ENCODE assay signal across 15 cellular contexts in the genomic region with DNA sequence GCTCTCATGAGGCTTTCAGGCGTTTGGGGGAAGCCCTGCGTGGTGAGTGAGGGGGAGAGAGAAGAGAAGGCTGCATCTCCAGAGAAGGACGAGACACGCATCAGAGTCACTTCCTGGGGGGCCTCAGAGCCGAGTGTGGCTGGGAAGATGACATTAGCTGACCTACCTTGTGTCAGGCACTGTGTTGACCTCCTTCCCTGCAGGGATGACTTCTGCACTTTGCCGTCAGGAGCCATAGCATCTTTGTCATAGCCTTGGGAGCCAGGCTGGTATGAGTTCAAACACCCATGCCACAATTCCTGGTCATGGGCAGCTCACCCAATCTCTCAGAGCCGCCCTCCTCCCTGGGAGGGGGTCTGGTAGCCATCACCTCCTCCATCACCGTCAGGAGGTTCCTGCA. TPM values are rescaled to one million over a fixed set of nuclear protein-coding genes. Genes with fewer than 3 reads are reported as not detected.
DNase-seq lines count a peak whose midpoint lies in the region; ATAC-seq, FAIRE-seq and TF ChIP-seq lines count a peak whose summit lies in the region.
"Had no signal": no experiment of that assay in that cellular context is flagged by ENCODE, and none has a peak within 500 bp of the region (broad histone marks: within the 10 kb centered on the region; RNA-seq: fewer than 3 reads in every experiment).

No MANE protein-coding gene starts in this region.

- ATAC-seq in stimulated activated naive CD8-positive, alpha-beta T cell treated with anti-CD3 and anti-CD28 coated beads, Interleukin-15, amount 100 ng/mL, for 72 hours = no peak

- H3K36me3 ChIP-seq in WERI-Rb-1 (peaks cover 11% of the 10 kb centered on the region), esophagus (ENCODE audit: control insufficient read depth in 2 of 2, insufficient read depth in 2 of 2, low read length in 1 of 2) (no peaks in the 10 kb centered on the region), tibial artery (no peaks in the 10 kb centered on the region)

- H3K4me1 ChIP-seq in esophagus (ENCODE audit: control insufficient read depth in 2 of 2, insufficient read depth in 2 of 2, low read length in 1 of 2) (peaks cover 3 to 11% of the 10 kb centered on the region in 2 donors), tibial artery (peaks cover 8 to 54% (median 35%) of the 10 kb centered on the region in 4 donors)

- peaks cover 16% of the 10 kb centered on the region for H3K36me3 Mint-ChIP-seq in nephron progenitor cell (ENCODE audit: low read depth)

- no peaks in the 10 kb centered on the region for H3K27me3 ChIP-seq in WERI-Rb-1 (ENCODE audit: insufficient read depth, low read depth, severe bottlenecking)
- no peaks in the 10 kb centered on the region for H3K27me3 ChIP-seq in esophagus (ENCODE audit: control insufficient read depth in 1 of 2, insufficient read depth in 2 of 2, low read length in 2 of 2)
- no peaks in the 10 kb centered on the region for H3K27me3 ChIP-seq in tibial artery

- intact Hi-C loops in tibial artery (cut with DNase I; ENCODE audit: low total_unique reads) = no loop called here

- peak overlapping the region; percentile 76 for H3K27ac ChIP-seq in WERI-Rb-1
- peak overlapping the region; percentile 61 to 85 for H3K27ac ChIP-seq in esophagus (ENCODE audit: low read depth in 2 of 2, low read length in 1 of 2)
- H3K27ac ChIP-seq in tibial artery = peak overlapping the region; percentile 84 to 90

- H3K9me3 Mint-ChIP-seq in nephron progenitor cell = peaks cover 23% of the 10 kb centered on the region
- peaks cover 16 to 31% of the 10 kb centered on the region in 2 donors for H3K9me3 Mint-ChIP-seq in stimulated activated naive CD8-positive, alpha-beta T cell treated with anti-CD3 and anti-CD28 coated beads, Interleukin-15, amount 100 ng/mL, for 72 hours

- no peak overlapping the region for H3K4me3 Mint-ChIP-seq in nephron progenitor cell
- no peak overlapping the region for H3K4me3 Mint-ChIP-seq in stimulated activated naive CD8-positive, alpha-beta T cell treated with anti-CD3 and anti-CD28 coated beads, Interleukin-15, amount 100 ng/mL, for 72 hours
- H3K4me3 Mint-ChIP-seq: memory B cell had no signal

- H3K4me3 ChIP-seq in WERI-Rb-1 (ENCODE audit: low read depth, low read length) (no peak overlapping the region), esophagus (ENCODE audit: low read depth in 1 of 2, low read length in 2 of 2) (no peak overlapping the region), tibial artery (no peak overlapping the region)

- peaks cover 45% of the 10 kb centered on the region for H3K4me1 Mint-ChIP-seq in nephron progenitor cell
- H3K4me1 Mint-ChIP-seq in stimulated activated naive CD8-positive, alpha-beta T cell treated with anti-CD3 and anti-CD28 coated beads, Interleukin-15, amount 100 ng/mL, for 72 hours = peaks cover 4% of the 10 kb centered on the region
- H3K4me1 Mint-ChIP-seq: memory B cell had no signal

- WGBS in esophagus, 2 donors = 69% methylated on average over 8 of the region's 8 CpGs

- no peak for TF ChIP-seq CTCF in WERI-Rb-1 (IDR thresholded peaks at IDR 0.05; ENCODE audit: low read depth, low read length)
- TF ChIP-seq CTCF in nephron progenitor cell (IDR thresholded peaks at IDR 0.05) = no peak
- no peak for TF ChIP-seq CTCF in tibial artery (IDR thresholded peaks at IDR 0.05)

- H3K9me3 ChIP-seq in WERI-Rb-1 (ENCODE audit: severe bottlenecking) (peaks cover 8% of the 10 kb centered on the region), esophagus (ENCODE audit: control insufficient read depth in 2 of 2, insufficient read depth in 1 of 2, low read depth in 1 of 2, low read length in 1 of 2) (peaks cover 0 to 3% of the 10 kb centered on the region in 2 donors), tibial artery (peaks cover 0 to 6% (median 0%) of the 10 kb centered on the region in 3 donors)

- DNase-seq in WERI-Rb-1 = no peak
- DNase-seq in nephron progenitor cell = no peak
- peak in 1 of 2 donors; percentile 46 for DNase-seq in tibial artery
- no peak for DNase-seq in AG08395 (ENCODE audit: low spot score)
- DNase-seq in GM19239 (ENCODE audit: insufficient read length, low spot score) = no peak
- DNase-seq in stimulated activated naive CD8-positive, alpha-beta T cell treated with anti-CD3 and anti-CD28 coated beads, Interleukin-15, amount 100 ng/mL, for 72 hours = no peak
- DNase-seq: activated CD8-positive, alpha-beta memory T cell treated with anti-CD3 and anti-CD28 coated beads for 24 hours; activated effector memory CD4-positive, alpha-beta T cell treated with Interleukin-2 at 50 U/mL for 16 hours; effector CD8-positive, alpha-beta T cell; NCI-H2107; NCI-H526 treated with DMSO at 0.1 percent for 48 hours; nucleus accumbens had no signal

- peaks cover 4% of the 10 kb centered on the region for H3K27me3 Mint-ChIP-seq in nephron progenitor cell (ENCODE audit: low read depth, poor library complexity)
- H3K27me3 Mint-ChIP-seq in stimulated activated naive CD8-positive, alpha-beta T cell treated with anti-CD3 and anti-CD28 coated beads, Interleukin-15, amount 100 ng/mL, for 72 hours = peaks cover 7% of the 10 kb centered on the region

- FAIRE-seq in GM19239 (lab: Jason Lieb, UNC) = no peak
- FAIRE-seq: GM18507 had no signal

- H3K27ac Mint-ChIP-seq in nephron progenitor cell = peak overlapping the region; percentile 19
- H3K27ac Mint-ChIP-seq in stimulated activated naive CD8-positive, alpha-beta T cell treated with anti-CD3 and anti-CD28 coated beads, Interleukin-15, amount 100 ng/mL, for 72 hours = no peak overlapping the region
- H3K27ac Mint-ChIP-seq: memory B cell had no signal

RNA-seq across cellular contexts. Expression of a gene that starts 17.3 kb away (rescaled TPM):
- polyA plus RNA-seq in esophagus = 1 to 10 TPM; 6.9 to 8.6 TPM
